22 cellular contexts compared by ENCODE assay signal in the genomic region with DNA sequence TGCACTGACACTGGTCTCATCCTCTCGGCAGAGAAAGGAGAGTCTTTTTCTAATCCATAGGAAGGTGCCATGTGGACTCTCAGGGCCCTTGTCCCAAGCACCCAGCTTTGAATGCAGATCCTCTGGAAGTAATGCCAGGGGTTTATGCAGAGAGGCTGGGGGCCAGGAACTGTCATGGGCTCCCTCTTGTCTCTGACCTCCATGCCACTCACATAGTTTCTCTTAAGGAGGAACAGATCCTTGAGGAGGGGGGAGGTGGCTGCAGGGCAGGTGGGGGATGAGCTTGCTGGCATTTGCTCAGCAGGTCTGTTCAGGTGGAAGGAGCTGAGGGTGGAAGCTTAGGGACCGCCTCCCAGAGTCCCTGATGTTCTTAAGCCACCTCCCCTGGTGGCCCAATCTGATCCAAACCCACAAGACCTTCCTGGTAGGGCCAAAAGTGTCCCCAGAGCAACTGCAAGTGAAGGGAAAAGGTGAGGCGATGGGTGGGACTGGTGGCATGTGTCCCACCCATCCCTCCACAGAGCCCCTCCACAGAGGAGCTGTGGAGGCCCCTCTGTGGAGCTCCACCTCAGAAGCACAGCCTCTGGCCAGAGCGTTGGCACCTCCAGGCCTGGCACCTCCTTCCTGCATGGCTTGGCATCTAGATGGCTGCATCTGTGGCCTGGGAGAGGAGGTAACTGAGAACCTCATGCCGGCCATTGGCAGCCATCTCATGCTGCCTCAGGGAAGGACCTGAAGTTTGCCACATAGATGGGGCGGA. TPM values are rescaled to one million over a fixed set of nuclear protein-coding genes. Genes with fewer than 3 reads are reported as not detected.
A peak's percentile ranks its signal among the peaks of the same experiment; 100 is the strongest.
DNase-seq lines count a peak whose midpoint lies in the region; ATAC-seq, FAIRE-seq and TF ChIP-seq lines count a peak whose summit lies in the region.
"Had no signal": no experiment of that assay in that cellular context is flagged by ENCODE, and none has a peak within 500 bp of the region (broad histone marks: within the 10 kb centered on the region; RNA-seq: fewer than 3 reads in every experiment).

No MANE protein-coding gene starts in this region.

- no peak overlapping the region for H3K4ac ChIP-seq in H1 (replicated peaks; ENCODE audit: insufficient read length, low read depth, low read length)

- H3K23me2 ChIP-seq in H1 (ENCODE audit: low read depth, low read length) = no peaks in the 10 kb centered on the region

- H3K79me1 ChIP-seq in H1 (ENCODE audit: low read depth, low read length) = no peaks in the 10 kb centered on the region

- H3K4me3 ChIP-seq in heart right ventricle = no peak overlapping the region
- H3K4me3 ChIP-seq in right cardiac atrium (ENCODE audit: low read length) = no peak overlapping the region
- no peak overlapping the region for H3K4me3 ChIP-seq in H1 (ENCODE audit: extremely low read depth in 1 of 4, insufficient read depth in 2 of 4, low read depth in 3 of 4, low read length in 4 of 4)
- H3K4me3 ChIP-seq: BLaER1 had no signal

- TF ChIP-seq CTCF in heart right ventricle (IDR thresholded peaks at IDR 0.05) = no peak
- TF ChIP-seq CTCF in H1 (IDR thresholded peaks at IDR 0.05; ENCODE audit: control extremely low read depth in 1 of 3, insufficient read depth in 1 of 3, low read depth in 1 of 3, low read length in 3 of 3) = no peak

- H3K4me1 ChIP-seq in heart right ventricle (no peaks in the 10 kb centered on the region), right cardiac atrium (ENCODE audit: control insufficient read depth, insufficient read depth, low read length) (no peaks in the 10 kb centered on the region), H1 (replicated peaks in 1 of 4; ENCODE audit: control insufficient read depth in 3 of 4, insufficient read depth in 4 of 4, low read length in 3 of 4) (no peaks in the 10 kb centered on the region; a peak in 1 of 7 replicates)
- H3K4me1 ChIP-seq: BE2C, Caco-2 had no signal

- H2BK20ac ChIP-seq in H1 (ENCODE audit: low read length) = no peak overlapping the region

- no peak overlapping the region for H2AK5ac ChIP-seq in H1 (ENCODE audit: low read depth, low read length)

- no peak overlapping the region for H3K56ac ChIP-seq in H1 (replicated peaks; ENCODE audit: insufficient read length, low read depth, low read length)

- ATAC-seq in Right ventricle myocardium superior (ENCODE audit: poor library complexity) = no peak
- no peak for ATAC-seq in heart right ventricle
- ATAC-seq in right cardiac atrium = no peak
- ATAC-seq in Right ventricle myocardium inferior = no peak
- no peak for ATAC-seq in GM21515 (IDR thresholded peaks at IDR 0.05; ENCODE audit: unreplicated experiment)
- ATAC-seq: CD8-positive, alpha-beta T cell had no signal

- H3K23ac ChIP-seq in H1 (ENCODE audit: insufficient read length) = no peak overlapping the region

- H3K27me3 ChIP-seq in heart right ventricle = no peaks in the 10 kb centered on the region
- no peaks in the 10 kb centered on the region for H3K27me3 ChIP-seq in right cardiac atrium (ENCODE audit: control insufficient read depth, insufficient read depth)
- H3K27me3 ChIP-seq in H1 (replicated peaks in 1 of 4; ENCODE audit: control insufficient read depth in 3 of 4, extremely low read depth in 1 of 4, insufficient read depth in 3 of 4, low read length in 3 of 4) = no peaks in the 10 kb centered on the region
- H3K27me3 ChIP-seq: BLaER1 had no signal

- no peak overlapping the region for H3K9ac ChIP-seq in H1 (replicated peaks in 1 of 4; ENCODE audit: extremely low read depth in 1 of 4, low read depth in 3 of 4, low read length in 3 of 4)
- H3K9ac ChIP-seq: BLaER1 had no signal

- FAIRE-seq in H1 (lab: Jason Lieb, UNC) = no peak
- FAIRE-seq: A204.1, D721Med, G401.6, GM12891, GM19239 had no signal

- H4K20me1 ChIP-seq in H1 (replicated peaks in 1 of 2; ENCODE audit: control insufficient read depth in 1 of 2, insufficient read depth in 2 of 2, low read length in 2 of 2) = no peaks in the 10 kb centered on the region
- H4K20me1 ChIP-seq: BLaER1 had no signal

- no peaks in the 10 kb centered on the region for H3K36me3 ChIP-seq in heart right ventricle
- peaks cover 0 to 5% (median 2%) of the 10 kb centered on the region in 4 experiments; a peak in 2 of 8 replicates for H3K36me3 ChIP-seq in H1 (ENCODE audit: control insufficient read depth in 2 of 4, insufficient read depth in 4 of 4, low read length in 3 of 4)
- H3K36me3 ChIP-seq: BE2C, BLaER1 had no signal

- H3K9me3 ChIP-seq in heart right ventricle (peaks cover 0 to 21% (median 5%) of the 10 kb centered on the region in 11 donors), right cardiac atrium (ENCODE audit: control insufficient read depth, low read length) (no peaks in the 10 kb centered on the region), H1 (ENCODE audit: insufficient read depth in 2 of 2, low read depth in 1 of 2, low read length in 1 of 2) (peaks cover 16 to 22% of the 10 kb centered on the region in 2 experiments)
- H3K9me3 ChIP-seq: BE2C had no signal

- H2AFZ ChIP-seq in H1 (ENCODE audit: low read length) = no peak overlapping the region

- H2BK12ac ChIP-seq in H1 (ENCODE audit: low read depth, low read length) = no peak overlapping the region

- no peak overlapping the region for H2BK120ac ChIP-seq in H1 (replicated peaks; ENCODE audit: low read depth, low read length)

- CTCF ChIA-PET in H1 (lab: Charles Lee; ENCODE audit: partially characterized antibody) = interaction anchor here (0.8 to 3.1 kb wide), 10 partner anchors 12 to 88 kb away, joined by 3 to 18 read pairs (median 4); a partner anchor contains a TSS

- DNase-seq in Right ventricle myocardium superior (peak; percentile 13), heart right ventricle (no peak), right cardiac atrium (peak in 2 of 3 donors; percentile 13 to 17), Right ventricle myocardium inferior (ENCODE audit: missing footprints) (no peak), H1 (ENCODE audit: low read depth in 1 of 2, low spot score in 2 of 2) (no peak)
- DNase-seq: 8988T; ACHN; BE2C; C1 segment of cervical spinal cord; Caco-2; Calu3; CD4-positive, alpha-beta T cell; CD8-positive, alpha-beta T cell; DMS79 treated with DMSO at 0.1 percent for 48 hours; GF-D8 had no signal

- H4K8ac ChIP-seq in H1 (ENCODE audit: extremely low read depth, insufficient read depth, low read length) = 0 out of 2 replicates have a peak overlapping the region, but pooled peaks have one; percentile 40

- TF ChIP-seq RAD21 in H1 (IDR thresholded peaks at IDR 0.05 in 1 of 2, conservative IDR thresholded peaks at IDR 0.05 in 1 of 2; ENCODE audit: low read depth in 2 of 2, low read length in 2 of 2) = no peak

- no peak overlapping the region for H2BK15ac ChIP-seq in H1 (ENCODE audit: low read length)

- no peak overlapping the region for H2BK5ac ChIP-seq in H1 (ENCODE audit: low read depth, low read length)

- intact Hi-C loops in Right ventricle myocardium superior (cut with DNase I) = no loop called here
- intact Hi-C loops in heart right ventricle (cut with DNase I) = loop anchor here in 1 of 10 donors (10.0 kb wide), 1 partner anchor 68 kb away; a partner anchor contains a TSS
- intact Hi-C loops in right cardiac atrium (cut with DNase I) = loop anchor here in 2 of 4 donors (10.0 kb wide), 2 partner anchors 198 to 498 kb away; no protein-coding TSS in a partner anchor
- intact Hi-C loops in Right ventricle myocardium inferior (cut with DNase I) = no loop called here

- H3K18ac ChIP-seq in H1 (ENCODE audit: extremely low read depth, low read length) = no peak overlapping the region

- no peak overlapping the region for H3K4me2 ChIP-seq in H1 (ENCODE audit: insufficient read depth in 1 of 2, low read depth in 2 of 2, low read length in 2 of 2)
- H3K4me2 ChIP-seq: BLaER1 had no signal

- H3K27ac ChIP-seq in heart right ventricle (no peak overlapping the region), right cardiac atrium (ENCODE audit: low read length) (no peak overlapping the region), H1 (ENCODE audit: low read depth, low read length) (no peak overlapping the region)
- H3K27ac ChIP-seq: BLaER1 had no signal

- no peak overlapping the region for H3K14ac ChIP-seq in H1 (ENCODE audit: insufficient read length)

- TF ChIP-seq POLR2A in H1 (IDR thresholded peaks at IDR 0.05; ENCODE audit: control extremely low read depth in 1 of 2, low read depth in 2 of 2, low read length in 2 of 2) = no peak

- no peak for TF ChIP-seq EP300 in H1 (IDR thresholded peaks at IDR 0.05; ENCODE audit: borderline replicate concordance in 1 of 2, low read depth in 2 of 2, low read length in 2 of 2)

- no peaks in the 10 kb centered on the region for H3K79me2 ChIP-seq in H1 (ENCODE audit: control insufficient read depth in 1 of 2, insufficient read depth in 2 of 2, low read length in 2 of 2)

- WGBS in heart right ventricle, 2 donors = 87 to 93% methylated on average over 6 of the region's 6 CpGs
- WGBS in right cardiac atrium = 93% methylated on average over 6 of the region's 6 CpGs
- 86% methylated on average over 6 of the region's 6 CpGs; no CpG with 5 or more reads in 1 of the 2 experiments for WGBS in H1 (ENCODE audit: extremely low coverage in 1 of 2, insufficient coverage in 1 of 2, insufficient read length in 1 of 2, insufficient replicate concordance in 2 of 2, low coverage in 1 of 2, low lambda C conversion rate in 2 of 2, missing lambda C conversion rate in 1 of 2), 2 experiments

- no peak overlapping the region for H4K91ac ChIP-seq in H1 (replicated peaks; ENCODE audit: insufficient read length, low read length)

- POLR2A ChIA-PET in H1 (lab: Charles Lee; ENCODE audit: partially characterized antibody) = no interaction called here

- no peak overlapping the region for H4K5ac ChIP-seq in H1 (ENCODE audit: insufficient read length, low read depth, low read length)

RNA-seq across cellular contexts. Expression of a gene that starts 9.2 kb away (rescaled TPM):
- total RNA-seq in Right ventricle myocardium superior (0.46 TPM), heart right ventricle (1 to 10 TPM in 4 of 10 donors, under 1 TPM in 6; 0.32 to 1.1 (median 0.90) TPM), right cardiac atrium (1 to 10 TPM in 2 of 4 donors, under 1 TPM in 2; 0.28 to 1.8 (median 1.4) TPM), Right ventricle myocardium inferior (1.8 TPM)
- polyA plus RNA-seq in heart right ventricle (1 to 10 TPM; 1.9 to 3.2 TPM), right cardiac atrium (1.7 TPM), H1 (2011; rRNA removed) (4.2 and 7.5 TPM in 2 replicates)
- 2.0 and 3.6 TPM in 2 replicates for total RNA-seq in H1 (2021; fragmentation: NEBNext Ultra II Directional; extraction: Animal tissue kit (Norgen Biotek cat#: 25700))
- polyA plus RNA-seq in H1 (2011; cell fraction: cytosol; rRNA removed) = 5.4 TPM
- 27.9 TPM for polyA plus RNA-seq in H1 (2011; cell fraction: nucleus; rRNA removed)
- polyA plus RNA-seq in H1 (2012, experiment 1 of 2) = 3.8 to 7.5 TPM (median 5.9 TPM) in 4 replicates
- polyA plus RNA-seq in H1 (2012, experiment 2 of 2) = 2.7 TPM
- 3.8 TPM for polyA plus RNA-seq in H1 (2013, experiment 1 of 2)
- polyA plus RNA-seq in H1 (2013, experiment 2 of 2) = 4.0 TPM
- polyA minus RNA-seq in H1 (2011; rRNA and poly(A)+ RNA removed) = 2.3 and 3.2 TPM in 2 replicates
- polyA minus RNA-seq in H1 (2011; cell fraction: cytosol; rRNA and poly(A)+ RNA removed) = 2.6 TPM
- 4.1 TPM for polyA minus RNA-seq in H1 (2011; cell fraction: nucleus; rRNA and poly(A)+ RNA removed)
- total RNA-seq: CD4-positive, alpha-beta T cell; CD8-positive, alpha-beta T cell had no signal

RNA-seq across cellular contexts. Expression of a gene that starts 24.2 kb away (rescaled TPM):
- total RNA-seq in Right ventricle myocardium superior (7.2 TPM), heart right ventricle (10 to 100 TPM in 1 of 10 donors, 1 to 10 TPM in 9; 3.2 to 14.5 (median 5.3) TPM), right cardiac atrium (1 to 10 TPM; 2.4 to 6.8 (median 3.8) TPM), Right ventricle myocardium inferior (8.2 TPM)
- polyA plus RNA-seq in heart right ventricle (10 to 100 TPM in 1 of 2 donors, 1 to 10 TPM in 1; 5.6 to 10.5 TPM), right cardiac atrium (3.6 TPM), H1 (2011; rRNA removed) (0.76 and 1.5 TPM in 2 replicates)
- 0.48 and 0.58 TPM in 2 replicates for total RNA-seq in H1 (2021; fragmentation: NEBNext Ultra II Directional; extraction: Animal tissue kit (Norgen Biotek cat#: 25700))
- 1.2 TPM for polyA plus RNA-seq in H1 (2011; cell fraction: cytosol; rRNA removed)
- 2.4 TPM for polyA plus RNA-seq in H1 (2011; cell fraction: nucleus; rRNA removed)
- 0.53 to 0.86 TPM (median 0.70 TPM) in 4 replicates for polyA plus RNA-seq in H1 (2012, experiment 1 of 2)
- polyA plus RNA-seq in H1 (2012, experiment 2 of 2) = 0.34 TPM
- polyA plus RNA-seq in H1 (2013, experiment 1 of 2) = 0.34 TPM
- 0.48 TPM for polyA plus RNA-seq in H1 (2013, experiment 2 of 2)
- polyA minus RNA-seq in H1 (2011; rRNA and poly(A)+ RNA removed) = 0.16 and 0.22 TPM in 2 replicates
- 0.59 TPM for polyA minus RNA-seq in H1 (2011; cell fraction: cytosol; rRNA and poly(A)+ RNA removed)
- 2.5 TPM for polyA minus RNA-seq in H1 (2011; cell fraction: nucleus; rRNA and poly(A)+ RNA removed)

Comparison
In these comparisons a context has a peak if more than half of its experiments do, and no peak if none do; other contexts are left out.
1. DNase-seq: peak in Right ventricle myocardium superior (single experiment) and right cardiac atrium (2 of 3); none in heart right ventricle (0 of 2), Right ventricle myocardium inferior (single experiment) and H1 (0 of 2).